In the genomic region with DNA sequence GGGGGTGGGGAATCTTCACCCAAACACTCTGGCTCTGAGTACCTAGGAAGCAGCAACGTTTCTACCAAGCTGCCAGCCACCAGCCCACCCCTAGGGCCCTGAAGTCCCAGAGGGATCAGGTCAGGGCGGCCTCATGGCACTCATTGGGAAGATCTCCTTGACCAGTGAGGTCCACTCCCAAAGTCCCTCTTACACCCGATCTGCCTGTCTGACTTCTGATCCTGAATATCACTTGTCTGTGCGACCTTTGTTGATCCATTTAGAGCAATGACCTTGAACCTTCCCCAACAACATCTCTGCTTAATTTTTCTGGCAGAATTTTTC, we compare ENCODE assay signal across 10 cellular contexts. TPM values are rescaled to one million over a fixed set of nuclear protein-coding genes. Genes with fewer than 3 reads are reported as not detected.
DNase-seq lines count a peak whose midpoint lies in the region; ATAC-seq and TF ChIP-seq lines count a peak whose summit lies in the region.
"Had no signal": no experiment of that assay in that cellular context is flagged by ENCODE, and none has a peak within 500 bp of the region (broad histone marks: within the 10 kb centered on the region; RNA-seq: fewer than 3 reads in every experiment).

No MANE protein-coding gene starts in this region.

- H3K36me3 ChIP-seq in brain microvascular endothelial cell (replicated peaks), result no peaks in the 10 kb centered on the region
- H3K36me3 ChIP-seq in sigmoid colon, result no peaks in the 10 kb centered on the region
- H3K36me3 ChIP-seq: ascending aorta had no signal

- TF ChIP-seq CTCF in brain microvascular endothelial cell (IDR thresholded peaks at IDR 0.05; ENCODE audit: low read depth, low read length, missing control alignments) (no peak), sigmoid colon (IDR thresholded peaks at IDR 0.05) (no peak)

- H3K9me3 ChIP-seq in sigmoid colon, result no peaks in the 10 kb centered on the region
- H3K9me3 ChIP-seq: ascending aorta had no signal

- H3K27me3 ChIP-seq in brain microvascular endothelial cell (replicated peaks) (no peaks in the 10 kb centered on the region), sigmoid colon (no peaks in the 10 kb centered on the region)
- H3K27me3 ChIP-seq: ascending aorta had no signal

- peaks cover 0 to 4% (median 0%) of the 10 kb centered on the region in 4 donors for H3K4me1 ChIP-seq in sigmoid colon
- H3K4me1 ChIP-seq: ascending aorta had no signal

- peak overlapping the region; percentile 97 for H3K27ac Mint-ChIP-seq in T-helper 2 cell treated with Interferon-gamma antibody and Interleukin-4, amounts not matched to agents 5 μg/mL and 100 μg/mL, for 36 hours

- no peaks in the 10 kb centered on the region for H3K9me3 Mint-ChIP-seq in T-helper 2 cell treated with Interferon-gamma antibody and Interleukin-4, amounts not matched to agents 5 μg/mL and 100 μg/mL, for 36 hours

- peaks cover 37% of the 10 kb centered on the region for H3K4me1 Mint-ChIP-seq in T-helper 2 cell treated with Interferon-gamma antibody and Interleukin-4, amounts not matched to agents 5 μg/mL and 100 μg/mL, for 36 hours (ENCODE audit: low read depth)

- H3K4me3 ChIP-seq in brain microvascular endothelial cell (ENCODE audit: low read depth, low read length) (no peak overlapping the region), sigmoid colon (no peak overlapping the region)
- H3K4me3 ChIP-seq: ascending aorta, lung had no signal

- H3K27me3 Mint-ChIP-seq in T-helper 2 cell treated with Interferon-gamma antibody and Interleukin-4, amounts not matched to agents 5 μg/mL and 100 μg/mL, for 36 hours (ENCODE audit: low read depth), result no peaks in the 10 kb centered on the region

- H3K36me3 Mint-ChIP-seq in T-helper 2 cell treated with Interferon-gamma antibody and Interleukin-4, amounts not matched to agents 5 μg/mL and 100 μg/mL, for 36 hours (ENCODE audit: low read depth), result peaks cover 12% of the 10 kb centered on the region

- intact Hi-C loops in sigmoid colon (cut with DNase I), result no loop called here

- peak overlapping the region; percentile 33 for H3K27ac ChIP-seq in brain microvascular endothelial cell
- H3K27ac ChIP-seq in sigmoid colon, result peak overlapping the region in 3 of 4 donors; percentile 43 to 61 (median 53)

- peak; percentile 4 for ATAC-seq in HG03097 (IDR thresholded peaks at IDR 0.05; ENCODE audit: low FRiP score, unreplicated experiment)
- ATAC-seq in HG02884 (IDR thresholded peaks at IDR 0.05; ENCODE audit: unreplicated experiment), result no peak
- ATAC-seq in HG02840 (IDR thresholded peaks at IDR 0.05; ENCODE audit: low FRiP score, unreplicated experiment), result no peak

- DNase-seq in T-helper 2 cell treated with Interferon-gamma antibody and Interleukin-4, amounts not matched to agents 5 μg/mL and 100 μg/mL, for 36 hours (ENCODE audit: low spot score), result no peak
- DNase-seq in T-helper 2 cell (no peak), brain microvascular endothelial cell (no peak), sigmoid colon (no peak), iPS-NIHi11 (ENCODE audit: low spot score) (no peak)

- in situ Hi-C loops in brain microvascular endothelial cell (cut with HindIII; ENCODE audit: low pct_ligation_motif_present, low sequenced_read_pairs), result no loop called here

- WGBS in sigmoid colon, 2 donors, result 64 to 65% methylated on average over 4 of the region's 4 CpGs

- no peak for TF ChIP-seq EP300 in sigmoid colon (IDR thresholded peaks at IDR 0.05)

- TF ChIP-seq POLR2A in sigmoid colon (IDR thresholded peaks at IDR 0.05), result no peak

- H3K4me3 Mint-ChIP-seq in T-helper 2 cell treated with Interferon-gamma antibody and Interleukin-4, amounts not matched to agents 5 μg/mL and 100 μg/mL, for 36 hours, result peak overlapping the region; percentile 82

RNA-seq across cellular contexts. Expression of a gene that starts 2.1 kb away (rescaled TPM):
- 1 to 10 TPM in 3 of 4 donors, under 1 TPM in 1; 0.55 to 6.0 (median 4.4) TPM for total RNA-seq in sigmoid colon
- polyA plus RNA-seq in sigmoid colon, result 1 to 10 TPM; 4.2 to 5.6 (median 5.1) TPM

RNA-seq across cellular contexts. Expression of a gene that starts 39.6 kb away (rescaled TPM):
- total RNA-seq in sigmoid colon, result 10 to 100 TPM; 43.2 to 52.5 (median 45.4) TPM
- 100 to 1,000 TPM in 2 of 3 donors, 10 to 100 TPM in 1; 90.1 to 151 (median 150) TPM for polyA plus RNA-seq in sigmoid colon

RNA-seq across cellular contexts. Expression of a gene that starts 44.8 kb away (rescaled TPM):
- 1 to 10 TPM in 1 of 4 donors, under 1 TPM in 2, not detected in 1; 0.33 to 1.9 (median 0.36) TPM for total RNA-seq in sigmoid colon
- 10 to 100 TPM in 1 of 3 donors, under 1 TPM in 1, not detected in 1; 0.60 to 24.4 TPM for polyA plus RNA-seq in sigmoid colon

RNA-seq across cellular contexts. Expression of a gene that starts 52.0 kb away (rescaled TPM):
- 10 to 100 TPM; 12.2 to 23.5 (median 16.0) TPM for total RNA-seq in sigmoid colon
- polyA plus RNA-seq in sigmoid colon, result 10 to 100 TPM; 15.0 to 94.7 (median 18.7) TPM
